1 cellular context compared by ENCODE assay signal in the genomic region with DNA sequence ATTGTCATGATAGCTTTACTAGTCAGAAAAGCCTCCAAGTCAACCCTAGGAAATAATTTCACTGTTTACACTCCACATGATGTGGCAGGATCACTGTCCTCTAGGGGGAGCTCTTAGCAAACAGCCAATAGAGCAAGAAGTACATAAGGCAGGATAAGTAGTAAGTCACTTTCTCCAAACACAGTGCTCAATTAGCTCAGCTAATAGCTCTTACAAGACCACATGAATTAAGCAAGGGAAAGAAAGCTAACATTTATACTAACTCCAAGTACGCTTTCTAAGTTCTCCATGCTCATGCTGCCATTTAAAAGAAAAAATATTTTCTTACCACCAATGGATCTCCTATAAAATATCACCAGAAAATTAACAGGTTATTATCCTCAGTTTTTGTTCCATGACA.
TF ChIP-seq lines count a peak whose summit lies in the region.

No MANE protein-coding gene starts in this region.

TF ChIP-seq in K562, 482 proteins besides CTCF, POLR2A, EP300 and RAD21 (continues in another document):
- TF ChIP-seq, protein P1, sequence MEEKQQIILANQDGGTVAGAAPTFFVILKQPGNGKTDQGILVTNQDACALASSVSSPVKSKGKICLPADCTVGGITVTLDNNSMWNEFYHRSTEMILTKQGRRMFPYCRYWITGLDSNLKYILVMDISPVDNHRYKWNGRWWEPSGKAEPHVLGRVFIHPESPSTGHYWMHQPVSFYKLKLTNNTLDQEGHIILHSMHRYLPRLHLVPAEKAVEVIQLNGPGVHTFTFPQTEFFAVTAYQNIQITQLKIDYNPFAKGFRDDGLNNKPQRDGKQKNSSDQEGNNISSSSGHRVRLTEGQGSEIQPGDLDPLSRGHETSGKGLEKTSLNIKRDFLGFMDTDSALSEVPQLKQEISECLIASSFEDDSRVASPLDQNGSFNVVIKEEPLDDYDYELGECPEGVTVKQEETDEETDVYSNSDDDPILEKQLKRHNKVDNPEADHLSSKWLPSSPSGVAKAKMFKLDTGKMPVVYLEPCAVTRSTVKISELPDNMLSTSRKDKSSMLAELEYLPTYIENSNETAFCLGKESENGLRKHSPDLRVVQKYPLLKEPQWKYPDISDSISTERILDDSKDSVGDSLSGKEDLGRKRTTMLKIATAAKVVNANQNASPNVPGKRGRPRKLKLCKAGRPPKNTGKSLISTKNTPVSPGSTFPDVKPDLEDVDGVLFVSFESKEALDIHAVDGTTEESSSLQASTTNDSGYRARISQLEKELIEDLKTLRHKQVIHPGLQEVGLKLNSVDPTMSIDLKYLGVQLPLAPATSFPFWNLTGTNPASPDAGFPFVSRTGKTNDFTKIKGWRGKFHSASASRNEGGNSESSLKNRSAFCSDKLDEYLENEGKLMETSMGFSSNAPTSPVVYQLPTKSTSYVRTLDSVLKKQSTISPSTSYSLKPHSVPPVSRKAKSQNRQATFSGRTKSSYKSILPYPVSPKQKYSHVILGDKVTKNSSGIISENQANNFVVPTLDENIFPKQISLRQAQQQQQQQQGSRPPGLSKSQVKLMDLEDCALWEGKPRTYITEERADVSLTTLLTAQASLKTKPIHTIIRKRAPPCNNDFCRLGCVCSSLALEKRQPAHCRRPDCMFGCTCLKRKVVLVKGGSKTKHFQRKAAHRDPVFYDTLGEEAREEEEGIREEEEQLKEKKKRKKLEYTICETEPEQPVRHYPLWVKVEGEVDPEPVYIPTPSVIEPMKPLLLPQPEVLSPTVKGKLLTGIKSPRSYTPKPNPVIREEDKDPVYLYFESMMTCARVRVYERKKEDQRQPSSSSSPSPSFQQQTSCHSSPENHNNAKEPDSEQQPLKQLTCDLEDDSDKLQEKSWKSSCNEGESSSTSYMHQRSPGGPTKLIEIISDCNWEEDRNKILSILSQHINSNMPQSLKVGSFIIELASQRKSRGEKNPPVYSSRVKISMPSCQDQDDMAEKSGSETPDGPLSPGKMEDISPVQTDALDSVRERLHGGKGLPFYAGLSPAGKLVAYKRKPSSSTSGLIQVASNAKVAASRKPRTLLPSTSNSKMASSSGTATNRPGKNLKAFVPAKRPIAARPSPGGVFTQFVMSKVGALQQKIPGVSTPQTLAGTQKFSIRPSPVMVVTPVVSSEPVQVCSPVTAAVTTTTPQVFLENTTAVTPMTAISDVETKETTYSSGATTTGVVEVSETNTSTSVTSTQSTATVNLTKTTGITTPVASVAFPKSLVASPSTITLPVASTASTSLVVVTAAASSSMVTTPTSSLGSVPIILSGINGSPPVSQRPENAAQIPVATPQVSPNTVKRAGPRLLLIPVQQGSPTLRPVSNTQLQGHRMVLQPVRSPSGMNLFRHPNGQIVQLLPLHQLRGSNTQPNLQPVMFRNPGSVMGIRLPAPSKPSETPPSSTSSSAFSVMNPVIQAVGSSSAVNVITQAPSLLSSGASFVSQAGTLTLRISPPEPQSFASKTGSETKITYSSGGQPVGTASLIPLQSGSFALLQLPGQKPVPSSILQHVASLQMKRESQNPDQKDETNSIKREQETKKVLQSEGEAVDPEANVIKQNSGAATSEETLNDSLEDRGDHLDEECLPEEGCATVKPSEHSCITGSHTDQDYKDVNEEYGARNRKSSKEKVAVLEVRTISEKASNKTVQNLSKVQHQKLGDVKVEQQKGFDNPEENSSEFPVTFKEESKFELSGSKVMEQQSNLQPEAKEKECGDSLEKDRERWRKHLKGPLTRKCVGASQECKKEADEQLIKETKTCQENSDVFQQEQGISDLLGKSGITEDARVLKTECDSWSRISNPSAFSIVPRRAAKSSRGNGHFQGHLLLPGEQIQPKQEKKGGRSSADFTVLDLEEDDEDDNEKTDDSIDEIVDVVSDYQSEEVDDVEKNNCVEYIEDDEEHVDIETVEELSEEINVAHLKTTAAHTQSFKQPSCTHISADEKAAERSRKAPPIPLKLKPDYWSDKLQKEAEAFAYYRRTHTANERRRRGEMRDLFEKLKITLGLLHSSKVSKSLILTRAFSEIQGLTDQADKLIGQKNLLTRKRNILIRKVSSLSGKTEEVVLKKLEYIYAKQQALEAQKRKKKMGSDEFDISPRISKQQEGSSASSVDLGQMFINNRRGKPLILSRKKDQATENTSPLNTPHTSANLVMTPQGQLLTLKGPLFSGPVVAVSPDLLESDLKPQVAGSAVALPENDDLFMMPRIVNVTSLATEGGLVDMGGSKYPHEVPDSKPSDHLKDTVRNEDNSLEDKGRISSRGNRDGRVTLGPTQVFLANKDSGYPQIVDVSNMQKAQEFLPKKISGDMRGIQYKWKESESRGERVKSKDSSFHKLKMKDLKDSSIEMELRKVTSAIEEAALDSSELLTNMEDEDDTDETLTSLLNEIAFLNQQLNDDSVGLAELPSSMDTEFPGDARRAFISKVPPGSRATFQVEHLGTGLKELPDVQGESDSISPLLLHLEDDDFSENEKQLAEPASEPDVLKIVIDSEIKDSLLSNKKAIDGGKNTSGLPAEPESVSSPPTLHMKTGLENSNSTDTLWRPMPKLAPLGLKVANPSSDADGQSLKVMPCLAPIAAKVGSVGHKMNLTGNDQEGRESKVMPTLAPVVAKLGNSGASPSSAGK (IDR thresholded peaks at IDR 0.05) = no peak
- TF ChIP-seq FOXK2 (conservative IDR thresholded peaks at IDR 0.05 in 1 of 2, IDR thresholded peaks at IDR 0.05 in 1 of 2; ENCODE audit: low read depth in 2 of 2) (peak; percentile 75 to 80; a peak in 3 of 4 replicates), LCOR (CRISPR knock-in tag; IDR thresholded peaks at IDR 0.05) (no peak), HDAC1 (IDR thresholded peaks at IDR 0.05) (no peak), MBD2 (IDR thresholded peaks at IDR 0.05; ENCODE audit: borderline replicate concordance, low read depth) (no peak), MTA3 (IDR thresholded peaks at IDR 0.05; ENCODE audit: borderline replicate concordance) (no peak), C11orf30 (IDR thresholded peaks at IDR 0.05; ENCODE audit: low read depth) (no peak), RBM25 (IDR thresholded peaks at IDR 0.05; ENCODE audit: low read depth, low read length, severe bottlenecking) (peak; percentile 81), DEAF1 (CRISPR knock-in tag; IDR thresholded peaks at IDR 0.05) (peak; percentile 57), CREM (IDR thresholded peaks at IDR 0.05; ENCODE audit: low read depth) (0 out of 2 replicates have a peak, but pooled peaks have one; percentile 26), TAF7 (tag; IDR thresholded peaks at IDR 0.05) (no peak), PRMT5 (CRISPR knock-in tag; IDR thresholded peaks at IDR 0.05) (no peak), ZNF408 (CRISPR knock-in tag; IDR thresholded peaks at IDR 0.05; ENCODE audit: low read depth) (no peak), NCOR1 (IDR thresholded peaks at IDR 0.05) (0 out of 2 replicates have a peak, but pooled peaks have one; percentile 12), ADNP (tag; IDR thresholded peaks at IDR 0.05) (no peak), CBX3 (IDR thresholded peaks at IDR 0.05; ENCODE audit: borderline replicate concordance in 1 of 2, low read length in 2 of 2) (0 out of 3 replicates have a peak, but pooled peaks of 1 of the 2 experiments have one; percentile 16), BCOR (IDR thresholded peaks at IDR 0.05) (peak; percentile 83; the same call in 1 of the 2 replicates), IRF2 (CRISPR knock-in tag; IDR thresholded peaks at IDR 0.05) (no peak), FOXA3 (CRISPR knock-in tag; conservative IDR thresholded peaks at IDR 0.05 in 1 of 2, IDR thresholded peaks at IDR 0.05 in 1 of 2) (peak; percentile 78 to 84), NFE2 (IDR thresholded peaks at IDR 0.05; ENCODE audit: low read depth) (peak; percentile 51; the same call in 1 of the 2 replicates), CREB1 (IDR thresholded peaks at IDR 0.05) (no peak), CREB1 (CRISPR knock-in tag; IDR thresholded peaks at IDR 0.05) (no peak), HDAC2 (IDR thresholded peaks at IDR 0.05) (0 out of 2 replicates have a peak, but pooled peaks have one; percentile 26), RBM14 (IDR thresholded peaks at IDR 0.05; ENCODE audit: borderline replicate concordance, insufficient read depth, low read depth, low read length) (no peak), NONO (IDR thresholded peaks at IDR 0.05; ENCODE audit: low read depth in 2 of 2, low read length in 1 of 2) (0 out of 4 replicates have a peak, but pooled peaks of 1 of the 2 experiments have one; percentile 4), CHD1 (IDR thresholded peaks at IDR 0.05; ENCODE audit: low read length) (no peak), ZNF263 (CRISPR knock-in tag; IDR thresholded peaks at IDR 0.05; ENCODE audit: borderline replicate concordance) (no peak), ZNF143 (CRISPR knock-in tag; IDR thresholded peaks at IDR 0.05) (no peak), XRCC5 (IDR thresholded peaks at IDR 0.05; ENCODE audit: low read depth, low read length) (no peak), KLF16 (IDR thresholded peaks at IDR 0.05) (peak; percentile 63), DMBX1 (CRISPR knock-in tag; IDR thresholded peaks at IDR 0.05; ENCODE audit: borderline replicate concordance) (no peak), ZBTB5 (IDR thresholded peaks at IDR 0.05) (no peak), SMC3 (conservative IDR thresholded peaks at IDR 0.05; ENCODE audit: insufficient read depth, low read depth, low read length) (peak; percentile 44; the same call in 1 of the 2 replicates), TOE1 (IDR thresholded peaks at IDR 0.05; ENCODE audit: borderline replicate concordance) (no peak), TOE1 (CRISPR knock-in tag; IDR thresholded peaks at IDR 0.05; ENCODE audit: borderline replicate concordance, low read depth) (no peak), SMARCA5 (IDR thresholded peaks at IDR 0.05) (0 out of 2 replicates have a peak, but pooled peaks have one; percentile 44), HNRNPK (IDR thresholded peaks at IDR 0.05; ENCODE audit: low read depth, low read length, poor library complexity, severe bottlenecking) (no peak), NR2C1 (IDR thresholded peaks at IDR 0.05) (no peak), NR2C1 (tag; IDR thresholded peaks at IDR 0.05) (no peak), KDM1A (IDR thresholded peaks at IDR 0.05) (peak in 1 of 2 experiments; percentile 35; a peak in 1 of 4 replicates), ZNF174 (CRISPR knock-in tag; IDR thresholded peaks at IDR 0.05) (no peak), CSDE1 (IDR thresholded peaks at IDR 0.05) (no peak), BACH1 (tag; IDR thresholded peaks at IDR 0.05) (0 out of 2 replicates have a peak, but pooled peaks have one; percentile 37), ZNF551 (CRISPR knock-in tag; IDR thresholded peaks at IDR 0.05) (0 out of 2 replicates have a peak, but pooled peaks have one; percentile 17), RUNX1 (IDR thresholded peaks at IDR 0.05; ENCODE audit: low read depth) (no peak), MAFG (tag; conservative IDR thresholded peaks at IDR 0.05) (no peak)
- TF ChIP-seq, protein P2, sequence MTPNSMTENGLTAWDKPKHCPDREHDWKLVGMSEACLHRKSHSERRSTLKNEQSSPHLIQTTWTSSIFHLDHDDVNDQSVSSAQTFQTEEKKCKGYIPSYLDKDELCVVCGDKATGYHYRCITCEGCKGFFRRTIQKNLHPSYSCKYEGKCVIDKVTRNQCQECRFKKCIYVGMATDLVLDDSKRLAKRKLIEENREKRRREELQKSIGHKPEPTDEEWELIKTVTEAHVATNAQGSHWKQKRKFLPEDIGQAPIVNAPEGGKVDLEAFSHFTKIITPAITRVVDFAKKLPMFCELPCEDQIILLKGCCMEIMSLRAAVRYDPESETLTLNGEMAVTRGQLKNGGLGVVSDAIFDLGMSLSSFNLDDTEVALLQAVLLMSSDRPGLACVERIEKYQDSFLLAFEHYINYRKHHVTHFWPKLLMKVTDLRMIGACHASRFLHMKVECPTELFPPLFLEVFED (CRISPR knock-in tag; conservative IDR thresholded peaks at IDR 0.05) = no peak
- TF ChIP-seq, protein P3, sequence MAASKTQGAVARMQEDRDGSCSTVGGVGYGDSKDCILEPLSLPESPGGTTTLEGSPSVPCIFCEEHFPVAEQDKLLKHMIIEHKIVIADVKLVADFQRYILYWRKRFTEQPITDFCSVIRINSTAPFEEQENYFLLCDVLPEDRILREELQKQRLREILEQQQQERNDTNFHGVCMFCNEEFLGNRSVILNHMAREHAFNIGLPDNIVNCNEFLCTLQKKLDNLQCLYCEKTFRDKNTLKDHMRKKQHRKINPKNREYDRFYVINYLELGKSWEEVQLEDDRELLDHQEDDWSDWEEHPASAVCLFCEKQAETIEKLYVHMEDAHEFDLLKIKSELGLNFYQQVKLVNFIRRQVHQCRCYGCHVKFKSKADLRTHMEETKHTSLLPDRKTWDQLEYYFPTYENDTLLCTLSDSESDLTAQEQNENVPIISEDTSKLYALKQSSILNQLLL (CRISPR knock-in tag; IDR thresholded peaks at IDR 0.05; ENCODE audit: borderline replicate concordance) = no peak
- TF ChIP-seq, protein P4, sequence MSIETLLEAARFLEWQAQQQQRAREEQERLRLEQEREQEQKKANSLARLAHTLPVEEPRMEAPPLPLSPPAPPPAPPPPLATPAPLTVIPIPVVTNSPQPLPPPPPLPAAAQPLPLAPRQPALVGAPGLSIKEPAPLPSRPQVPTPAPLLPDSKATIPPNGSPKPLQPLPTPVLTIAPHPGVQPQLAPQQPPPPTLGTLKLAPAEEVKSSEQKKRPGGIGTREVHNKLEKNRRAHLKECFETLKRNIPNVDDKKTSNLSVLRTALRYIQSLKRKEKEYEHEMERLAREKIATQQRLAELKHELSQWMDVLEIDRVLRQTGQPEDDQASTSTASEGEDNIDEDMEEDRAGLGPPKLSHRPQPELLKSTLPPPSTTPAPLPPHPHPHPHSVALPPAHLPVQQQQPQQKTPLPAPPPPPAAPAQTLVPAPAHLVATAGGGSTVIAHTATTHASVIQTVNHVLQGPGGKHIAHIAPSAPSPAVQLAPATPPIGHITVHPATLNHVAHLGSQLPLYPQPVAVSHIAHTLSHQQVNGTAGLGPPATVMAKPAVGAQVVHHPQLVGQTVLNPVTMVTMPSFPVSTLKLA (conservative IDR thresholded peaks at IDR 0.05) = peak; percentile 44 to 46; a peak in 1 of 4 replicates
